In genomic region chr9:114281421-114282103, GRCh38 we compare ENCODE assay signal across 12 cellular contexts. TPM values are rescaled to one million over a fixed set of nuclear protein-coding genes. Genes with fewer than 3 reads are reported as not detected.
A peak's percentile ranks its signal among the peaks of the same experiment; 100 is the strongest.
DNase-seq lines count a peak whose midpoint lies in the region; ATAC-seq, FAIRE-seq and TF ChIP-seq lines count a peak whose summit lies in the region.
"Had no signal": no experiment of that assay in that cellular context is flagged by ENCODE, and none has a peak within 500 bp of the region (broad histone marks: within the 10 kb centered on the region; RNA-seq: fewer than 3 reads in every experiment).

No MANE protein-coding gene starts in this region.

- H3K27ac ChIP-seq in RWPE2 (ENCODE audit: poor library complexity, severe bottlenecking) (no peak overlapping the region), foreskin keratinocyte (peak overlapping the region; percentile 95), ovary (peak overlapping the region; percentile 58 to 85)
- H3K27ac ChIP-seq: thoracic aorta had no signal

- WGBS in ovary, 3 donors = 19 to 51% (median 47%) methylated on average over 13 of the region's 13 CpGs

- TF ChIP-seq CTCF in RWPE2 (IDR thresholded peaks at IDR 0.05; ENCODE audit: poor library complexity, severe bottlenecking) = no peak
- TF ChIP-seq CTCF in foreskin keratinocyte (conservative IDR thresholded peaks at IDR 0.05) = no peak
- no peak for TF ChIP-seq CTCF in ovary (IDR thresholded peaks at IDR 0.05)

- H3K27me3 ChIP-seq in RWPE2 (ENCODE audit: insufficient read depth, poor library complexity, severe bottlenecking) (no peaks in the 10 kb centered on the region), foreskin keratinocyte (no peaks in the 10 kb centered on the region), ovary (no peaks in the 10 kb centered on the region)

- H3K9me3 ChIP-seq in RWPE2 (ENCODE audit: severe bottlenecking) (no peaks in the 10 kb centered on the region), ovary (no peaks in the 10 kb centered on the region)
- H3K9me3 ChIP-seq: thoracic aorta had no signal

- in situ Hi-C loops in Caki2 (cut with HindIII; ENCODE audit: low pct_unique_long_range_greater_than_20kb, low sequenced_read_pairs) = no loop called here

- no peak for ATAC-seq in RWPE2 (ENCODE audit: low read depth)
- no peak for ATAC-seq in foreskin keratinocyte
- no peak for ATAC-seq in GM21723 (IDR thresholded peaks at IDR 0.05; ENCODE audit: unreplicated experiment)

- intact Hi-C loops in ovary (cut with DNase I) = loop anchor here in 1 of 4 donors (5.0 kb wide), 1 partner anchor 124 kb away; the partner anchor contains the start of gene COL27A1

- no peaks in the 10 kb centered on the region for H3K36me3 ChIP-seq in RWPE2 (ENCODE audit: low read depth)
- H3K36me3 ChIP-seq in ovary = no peaks in the 10 kb centered on the region

- H3K4me1 ChIP-seq in RWPE2 (ENCODE audit: insufficient read depth, poor library complexity, severe bottlenecking) (peaks cover 53% of the 10 kb centered on the region), foreskin keratinocyte (peaks cover 42% of the 10 kb centered on the region), ovary (ENCODE audit: insufficient read depth) (peaks cover 18% of the 10 kb centered on the region)

- DNase-seq in Caki2 (ENCODE audit: low read depth) = peak; percentile 82
- peak; percentile 30 for DNase-seq in RWPE2 (ENCODE audit: low spot score)
- DNase-seq in foreskin keratinocyte = peak in 1 of 2 donors; percentile 50
- peak; percentile 79 to 93 (median 86) for DNase-seq in ovary
- no peak for DNase-seq in NCI-H446 treated with DMSO at 0.1 percent for 48 hours (lab: John Stamatoyannopoulos, UW)
- DNase-seq in GM19239 (ENCODE audit: insufficient read length, low spot score) = no peak
- no peak for DNase-seq in HK-2 (ENCODE audit: unreplicated experiment)
- DNase-seq: activated T-cell treated with anti-CD3 and anti-CD28 coated beads for 4 hours, erythroblast had no signal

- no peak for TF ChIP-seq EP300 in ovary (IDR thresholded peaks at IDR 0.05)

- TF ChIP-seq POLR2A in ovary (IDR thresholded peaks at IDR 0.05) = no peak

- no peak for FAIRE-seq in GM19239 (lab: Jason Lieb, UNC)
- FAIRE-seq: GM12891 had no signal

- H3K4me3 ChIP-seq in RWPE2 (ENCODE audit: severe bottlenecking) (no peak overlapping the region), ovary (no peak overlapping the region)
- H3K4me3 ChIP-seq: thoracic aorta had no signal

RNA-seq across cellular contexts. Expression of gene ORM1, which starts 41.3 kb away (rescaled TPM):
- not detected in 2 replicates for total RNA-seq in Caki2 (2014; rRNA removed; shearing (Covaris generic); ENCODE audit: low replicate concordance)
- total RNA-seq in foreskin keratinocyte (not detected in 2 replicates), ovary (10 to 100 TPM in 1 of 7 donors, 1 to 10 TPM in 1, under 1 TPM in 2, not detected in 3; 0.30 to 11.9 (median 1.8) TPM)
- polyA plus RNA-seq in foreskin keratinocyte (not detected in 2 replicates), ovary (1 to 10 TPM in 1 of 2 donors, not detected in 1; 2.1 TPM)
- total RNA-seq: thoracic aorta had no signal

RNA-seq across cellular contexts. Expression of gene ORM2, which starts 48.1 kb away (rescaled TPM):
- not detected in 2 replicates for total RNA-seq in Caki2 (2014; rRNA removed; shearing (Covaris generic); ENCODE audit: low replicate concordance)
- total RNA-seq in foreskin keratinocyte = not detected in 2 replicates
- not detected in 2 replicates for polyA plus RNA-seq in foreskin keratinocyte
- total RNA-seq in ovary = 1 to 10 TPM in 1 of 7 donors, under 1 TPM in 1, not detected in 5; 0.82 to 2.6 TPM
- polyA plus RNA-seq in ovary = under 1 TPM in 1 of 2 donors, not detected in 1; 0.52 TPM
- total RNA-seq: thoracic aorta had no signal

Comparison
In these comparisons a context has a peak if more than half of its experiments do, and no peak if none do; other contexts are left out.
1. DNase-seq: peak in Caki2 (single experiment), RWPE2 (single experiment) and ovary (5 of 5); none in NCI-H446 treated with DMSO at 0.1 percent for 48 hours (single experiment), GM19239 (single experiment) and HK-2 (single experiment).